Comparison of ENCODE assay signal across 8 cellular contexts in the genomic region with DNA sequence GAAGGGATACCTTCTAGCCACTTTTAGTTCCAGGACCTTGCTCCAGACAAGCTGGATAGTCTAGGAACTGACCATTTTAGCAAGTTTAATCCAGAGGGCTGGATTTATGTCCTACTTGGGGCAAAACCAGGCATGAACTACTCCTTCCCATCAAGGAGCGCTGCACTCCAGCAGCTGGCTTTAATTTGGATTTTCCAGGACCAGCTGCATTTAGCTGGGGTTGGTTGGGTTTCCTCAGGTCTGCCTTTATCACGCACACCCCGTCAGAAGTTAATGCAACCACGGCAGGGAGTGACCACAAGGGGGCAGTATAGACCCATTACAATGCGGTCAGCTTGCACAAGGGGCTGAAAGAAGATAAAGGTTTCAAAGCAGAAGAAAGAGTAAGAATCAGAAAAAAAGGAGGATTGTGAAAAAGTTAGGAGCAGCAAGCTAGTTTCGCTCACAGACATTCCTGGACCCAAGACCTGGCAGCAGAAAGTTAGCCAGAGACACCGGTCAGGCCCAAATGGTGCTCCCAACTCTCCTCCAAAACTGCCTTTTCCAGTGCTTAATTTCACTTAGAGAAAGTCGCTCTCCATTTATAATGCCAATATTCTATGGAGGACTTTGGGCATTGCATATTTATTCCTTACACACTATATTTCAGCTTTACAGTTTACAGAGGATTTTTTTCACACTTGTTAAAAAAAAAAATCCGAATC. TPM values are rescaled to one million over a fixed set of nuclear protein-coding genes. Genes with fewer than 3 reads are reported as not detected.
DNase-seq lines count a peak whose midpoint lies in the region; ATAC-seq and TF ChIP-seq lines count a peak whose summit lies in the region.

No MANE protein-coding gene starts in this region.

- no peaks in the 10 kb centered on the region for H3K9me3 ChIP-seq in CD4-positive, CD25-positive, alpha-beta regulatory T cell (ENCODE audit: control insufficient read depth in 2 of 2, low read length in 2 of 2)

- no peaks in the 10 kb centered on the region for H3K27me3 ChIP-seq in CD4-positive, CD25-positive, alpha-beta regulatory T cell (ENCODE audit: control insufficient read depth, insufficient read depth, low read length)

- no peak overlapping the region for H3K4me3 Mint-ChIP-seq in CD4-positive, CD25-positive, alpha-beta regulatory T cell
- no peak overlapping the region for H3K4me3 Mint-ChIP-seq in central memory CD8-positive, alpha-beta T cell

- no peak overlapping the region for H3K4me3 ChIP-seq in CD4-positive, CD25-positive, alpha-beta regulatory T cell (ENCODE audit: low read depth, low read length)

- H3K4me1 Mint-ChIP-seq in CD4-positive, CD25-positive, alpha-beta regulatory T cell = peaks cover 0 to 6% (median 5%) of the 10 kb centered on the region in 4 donors
- H3K4me1 Mint-ChIP-seq in central memory CD8-positive, alpha-beta T cell = peaks cover 8% of the 10 kb centered on the region

- no peaks in the 10 kb centered on the region for H3K36me3 ChIP-seq in CD4-positive, CD25-positive, alpha-beta regulatory T cell (ENCODE audit: control insufficient read depth, insufficient read depth, low read length)

- no peaks in the 10 kb centered on the region for H3K27me3 Mint-ChIP-seq in CD4-positive, CD25-positive, alpha-beta regulatory T cell
- no peaks in the 10 kb centered on the region for H3K27me3 Mint-ChIP-seq in central memory CD8-positive, alpha-beta T cell

- peak overlapping the region in 1 of 3 donors; percentile 91 for H3K27ac Mint-ChIP-seq in CD4-positive, CD25-positive, alpha-beta regulatory T cell
- no peak overlapping the region for H3K27ac Mint-ChIP-seq in central memory CD8-positive, alpha-beta T cell (ENCODE audit: low read depth)

- POLR2A ChIA-PET in HEK293T (lab: Yijun Ruan, JAX) = interaction anchor here (0.8 kb wide), 1 partner anchor 95 kb away, joined by 3 read pairs; no protein-coding TSS in a partner anchor

- H3K36me3 Mint-ChIP-seq in CD4-positive, CD25-positive, alpha-beta regulatory T cell = peaks cover 3% of the 10 kb centered on the region
- H3K36me3 Mint-ChIP-seq in central memory CD8-positive, alpha-beta T cell (ENCODE audit: insufficient read depth) = peaks cover 3% of the 10 kb centered on the region

- H3K27ac ChIP-seq in CD4-positive, CD25-positive, alpha-beta regulatory T cell (ENCODE audit: insufficient read depth, low read length, poor library complexity, severe bottlenecking) = no peak overlapping the region

- ATAC-seq in CD4-positive, CD25-positive, alpha-beta regulatory T cell (ENCODE audit: low read depth in 2 of 2) = peak; percentile 84 to 85
- ATAC-seq in activated CD4-positive, CD25-positive, alpha-beta regulatory T cell treated with anti-CD3 and anti-CD28 coated beads, Interleukin-2, amount 50 U/mL, for 24 hours = peak; percentile 42 to 58
- ATAC-seq in central memory CD8-positive, alpha-beta T cell (replicated peaks; ENCODE audit: extremely low read depth, poor library complexity, severe bottlenecking) = peak; percentile 77
- ATAC-seq in left lobe of liver (peak; percentile 90), HG02798 (IDR thresholded peaks at IDR 0.05; ENCODE audit: poor library complexity, unreplicated experiment) (no peak)

- H3K9me3 Mint-ChIP-seq in CD4-positive, CD25-positive, alpha-beta regulatory T cell = no peaks in the 10 kb centered on the region
- H3K9me3 Mint-ChIP-seq in central memory CD8-positive, alpha-beta T cell = no peaks in the 10 kb centered on the region

- CTCF ChIA-PET in HEK293T (lab: Yijun Ruan, JAX) = interaction anchor here (0.6 to 1.3 kb wide), 7 partner anchors 9 to 713 kb away, joined by 3 to 8 read pairs (median 5); no protein-coding TSS in a partner anchor

- DNase-seq in CD4-positive, CD25-positive, alpha-beta regulatory T cell = peak; percentile 67 to 87 (median 78)
- DNase-seq in HEK293T (ENCODE audit: extremely low spot score) (peak; percentile 81), NCI-H460 (ENCODE audit: extremely low read depth, low read depth) (peak; percentile 83), left lobe of liver (ENCODE audit: low spot score) (peak; percentile 77)
- DNase-seq in central memory CD8-positive, alpha-beta T cell (ENCODE audit: low spot score in 2 of 2) = peak; percentile 74 to 80
- DNase-seq in stimulated activated CD4-positive, alpha-beta T cell treated with anti-CD3 and anti-CD28 coated beads, Interleukin-2, amount 100 ng/mL, for 48 hours = peak; percentile 86 to 87

- H3K4me1 ChIP-seq in CD4-positive, CD25-positive, alpha-beta regulatory T cell (ENCODE audit: control insufficient read depth, insufficient read depth, low read length, poor library complexity, severe bottlenecking) = peaks cover 5% of the 10 kb centered on the region

TF ChIP-seq in HEK293T, 16 proteins besides CTCF, POLR2A, EP300 and RAD21:
- no peak for TF ChIP-seq LEF1 (IDR thresholded peaks at IDR 0.05; ENCODE audit: borderline replicate concordance)
- no peak for TF ChIP-seq FOXK2 (IDR thresholded peaks at IDR 0.05)
- TF ChIP-seq FOXA1 (IDR thresholded peaks at IDR 0.05) = no peak
- TF ChIP-seq NFRKB (IDR thresholded peaks at IDR 0.05) = no peak
- TF ChIP-seq ARNT (IDR thresholded peaks at IDR 0.05) = no peak
- TF ChIP-seq ELF4 (IDR thresholded peaks at IDR 0.05) = no peak
- TF ChIP-seq SUZ12 (IDR thresholded peaks at IDR 0.05) = no peak
- no peak for TF ChIP-seq TARDBP (IDR thresholded peaks at IDR 0.05)
- TF ChIP-seq SP1 (IDR thresholded peaks at IDR 0.05) = no peak
- no peak for TF ChIP-seq HDGF (IDR thresholded peaks at IDR 0.05; ENCODE audit: borderline replicate concordance)
- TF ChIP-seq FOXM1 (IDR thresholded peaks at IDR 0.05; ENCODE audit: borderline replicate concordance) = no peak
- no peak for TF ChIP-seq BHLHE40 (IDR thresholded peaks at IDR 0.05; ENCODE audit: borderline replicate concordance)
- no peak for TF ChIP-seq L3MBTL2 (conservative IDR thresholded peaks at IDR 0.05)
- TF ChIP-seq PKNOX1 (IDR thresholded peaks at IDR 0.05) = no peak

RNA-seq across cellular contexts. Expression of gene SLC4A1AP, which starts 40.1 kb away (rescaled TPM):
- total RNA-seq in CD4-positive, CD25-positive, alpha-beta regulatory T cell = 20.8 TPM
- 10 to 100 TPM; 25.2 to 28.3 (median 26.7) TPM for polyA plus RNA-seq in CD4-positive, CD25-positive, alpha-beta regulatory T cell
- total RNA-seq in NCI-H460 (2014; rRNA removed; shearing (Covaris generic)) = 37.4 and 42.4 TPM in 2 replicates
- 17.7 and 23.8 TPM in 2 replicates for polyA plus RNA-seq in NCI-H460 (2014; cell fraction: nucleus; rRNA removed)
- total RNA-seq in left lobe of liver = 7.6 TPM

RNA-seq across cellular contexts. Expression of gene SUPT7L, which starts 40.4 kb away (rescaled TPM):
- total RNA-seq in CD4-positive, CD25-positive, alpha-beta regulatory T cell = 51.4 TPM
- polyA plus RNA-seq in CD4-positive, CD25-positive, alpha-beta regulatory T cell = 10 to 100 TPM; 18.3 to 23.9 (median 20.9) TPM
- total RNA-seq in NCI-H460 (2014; rRNA removed; shearing (Covaris generic)) = 39.6 and 42.2 TPM in 2 replicates
- polyA plus RNA-seq in NCI-H460 (2014; cell fraction: nucleus; rRNA removed) = 50.6 and 62.6 TPM in 2 replicates
- 12.2 TPM for total RNA-seq in left lobe of liver
